20 cellular contexts compared by ENCODE assay signal in the genomic region with DNA sequence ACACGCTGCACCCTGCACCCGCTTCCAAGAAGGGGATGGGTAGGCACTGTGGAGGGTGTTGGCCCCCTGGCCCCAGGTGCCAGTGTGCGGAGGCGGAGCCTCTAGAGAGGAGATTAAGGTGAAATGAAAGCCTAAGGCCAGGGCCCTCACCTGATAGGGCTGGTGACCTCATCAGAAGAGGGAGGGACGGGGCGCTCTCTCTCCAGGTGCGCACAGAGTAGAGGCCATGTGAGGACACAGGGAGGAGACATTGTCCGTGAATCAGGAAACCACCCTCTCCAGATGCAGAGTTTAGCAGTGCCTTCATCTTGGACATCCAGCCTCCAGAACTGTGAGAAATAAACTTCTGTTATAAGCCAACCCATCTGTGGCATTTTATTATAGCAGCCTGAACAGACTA.
DNase-seq lines count a peak whose midpoint lies in the region; ATAC-seq and TF ChIP-seq lines count a peak whose summit lies in the region.
"Had no signal": no experiment of that assay in that cellular context is flagged by ENCODE, and none has a peak within 500 bp of the region (broad histone marks: within the 10 kb centered on the region; RNA-seq: fewer than 3 reads in every experiment).

No MANE protein-coding gene starts in this region.

- H3K9me3 Mint-ChIP-seq in activated CD4-positive, alpha-beta T cell treated with anti-CD3 and anti-CD28 coated beads, Interleukin-2, amount 10 ng/mL, durations not matched to agents 24 days and 14 days: no peaks in the 10 kb centered on the region
- H3K9me3 Mint-ChIP-seq: activated CD4-positive, alpha-beta memory T cell treated with anti-CD3 and anti-CD28 coated beads, Interleukin-2, amount 10 ng/mL, durations not matched to agents 7 days and 5 days; activated T-helper 1 cell treated with anti-CD3 and anti-CD28 coated beads, Interleukin-12 subunit alpha, Interleukin-12 subunit beta, Interleukin-2, Interleukin-4 antibody, amounts not matched to agents 30 ng/mL and 10 ng/mL and 1 ng/mL, durations not matched to agents 14 hours and 24 hours and 36 hours; naive thymus-derived CD4-positive, alpha-beta T cell had no signal

- no peak overlapping the region for H3K27ac Mint-ChIP-seq in activated CD4-positive, alpha-beta T cell treated with anti-CD3 and anti-CD28 coated beads, Interleukin-2, amount 10 ng/mL, durations not matched to agents 24 days and 14 days
- H3K27ac Mint-ChIP-seq: activated CD4-positive, alpha-beta memory T cell treated with anti-CD3 and anti-CD28 coated beads, Interleukin-2, amount 10 ng/mL, durations not matched to agents 7 days and 5 days; activated T-helper 1 cell treated with anti-CD3 and anti-CD28 coated beads, Interleukin-12 subunit alpha, Interleukin-12 subunit beta, Interleukin-2, Interleukin-4 antibody, amounts not matched to agents 30 ng/mL and 10 ng/mL and 1 ng/mL, durations not matched to agents 14 hours and 24 hours and 36 hours had no signal

- no peak for TF ChIP-seq CTCF in LNCaP clone FGC (IDR thresholded peaks at IDR 0.05; ENCODE audit: control insufficient read depth, extremely low read depth, insufficient read depth)
- TF ChIP-seq CTCF in Peyer's patch (IDR thresholded peaks at IDR 0.05): peak in 2 of 6 experiments; percentile 33 to 36
- TF ChIP-seq CTCF in lower lobe of right lung (IDR thresholded peaks at IDR 0.05): no peak

- peak; percentile 46 to 49 for ATAC-seq in lower lobe of right lung
- ATAC-seq in HG03521 (IDR thresholded peaks at IDR 0.05; ENCODE audit: unreplicated experiment): no peak
- ATAC-seq: naive thymus-derived CD4-positive, alpha-beta T cell had no signal

- intact Hi-C loops in lower lobe of right lung (cut with DNase I): no loop called here
- intact Hi-C loops in activated CD4-positive, alpha-beta T cell treated with anti-CD3 and anti-CD28 coated beads, Interleukin-2, amount 10 ng/mL, durations not matched to agents 24 days and 14 days (cut with micrococcal nuclease): no loop called here

- no peak overlapping the region for H3K27ac ChIP-seq in Peyer's patch
- no peak overlapping the region for H3K27ac ChIP-seq in lower lobe of right lung
- H3K27ac ChIP-seq: cardiac muscle cell, esophagus muscularis mucosa had no signal

- H3K4me1 ChIP-seq in Peyer's patch: no peaks in the 10 kb centered on the region
- H3K4me1 ChIP-seq in lower lobe of right lung: no peaks in the 10 kb centered on the region
- H3K4me1 ChIP-seq: BE2C, esophagus muscularis mucosa, HAP-1 had no signal

- H3K4me3 ChIP-seq in LNCaP clone FGC (ENCODE audit: low read depth, low read length): no peak overlapping the region
- H3K4me3 ChIP-seq in Peyer's patch: no peak overlapping the region
- H3K4me3 ChIP-seq in lower lobe of right lung: no peak overlapping the region
- H3K4me3 ChIP-seq: cardiac muscle cell, esophagus muscularis mucosa, HAP-1 had no signal

- H3K36me3 ChIP-seq in Peyer's patch: no peaks in the 10 kb centered on the region
- H3K36me3 ChIP-seq in lower lobe of right lung: no peaks in the 10 kb centered on the region
- H3K36me3 ChIP-seq: BE2C, cardiac muscle cell, esophagus muscularis mucosa, HAP-1 had no signal

- H3K27me3 Mint-ChIP-seq in activated CD4-positive, alpha-beta T cell treated with anti-CD3 and anti-CD28 coated beads, Interleukin-2, amount 10 ng/mL, durations not matched to agents 24 days and 14 days: no peaks in the 10 kb centered on the region
- H3K27me3 Mint-ChIP-seq: naive thymus-derived CD4-positive, alpha-beta T cell had no signal

- H3K4me1 Mint-ChIP-seq in activated CD4-positive, alpha-beta T cell treated with anti-CD3 and anti-CD28 coated beads, Interleukin-2, amount 10 ng/mL, durations not matched to agents 24 days and 14 days: peaks cover 2% of the 10 kb centered on the region

- DNase-seq in ELF-1 (ENCODE audit: low read depth, low spot score): peak; percentile 40
- peak; percentile 21 for DNase-seq in LNCaP clone FGC (ENCODE audit: low read depth)
- peak in 2 of 3 donors; percentile 51 to 64 for DNase-seq in Peyer's patch
- DNase-seq in lower lobe of right lung: no peak
- DNase-seq in erythroblast (lab: John Stamatoyannopoulos, UW): no peak
- no peak for DNase-seq in activated CD4-positive, alpha-beta T cell treated with anti-CD3 and anti-CD28 coated beads, Interleukin-2, amount 10 ng/mL, durations not matched to agents 24 days and 14 days
- DNase-seq: activated CD4-positive, alpha-beta memory T cell treated with anti-CD3 and anti-CD28 coated beads, Interleukin-2, amount 10 ng/mL, durations not matched to agents 7 days and 5 days; BE2C; DMS153; glutamatergic neuron; Kasumi-1; naive thymus-derived CD4-positive, alpha-beta T cell; RPMI8226; stimulated activated CD4-positive, alpha-beta T cell treated with anti-CD3 and anti-CD28 coated beads, Interleukin-2, amount 100 ng/mL, for 48 hours; SW 1271 had no signal

- H3K4me3 Mint-ChIP-seq in activated CD4-positive, alpha-beta T cell treated with anti-CD3 and anti-CD28 coated beads, Interleukin-2, amount 10 ng/mL, durations not matched to agents 24 days and 14 days: no peak overlapping the region
- H3K4me3 Mint-ChIP-seq: activated CD4-positive, alpha-beta memory T cell treated with anti-CD3 and anti-CD28 coated beads, Interleukin-2, amount 10 ng/mL, durations not matched to agents 7 days and 5 days; activated T-helper 1 cell treated with anti-CD3 and anti-CD28 coated beads, Interleukin-12 subunit alpha, Interleukin-12 subunit beta, Interleukin-2, Interleukin-4 antibody, amounts not matched to agents 30 ng/mL and 10 ng/mL and 1 ng/mL, durations not matched to agents 14 hours and 24 hours and 36 hours had no signal

- H3K9me3 ChIP-seq in Peyer's patch (no peaks in the 10 kb centered on the region), lower lobe of right lung (no peaks in the 10 kb centered on the region)
- H3K9me3 ChIP-seq: BE2C, esophagus muscularis mucosa had no signal

- H3K27me3 ChIP-seq in Peyer's patch (no peaks in the 10 kb centered on the region), lower lobe of right lung (ENCODE audit: low read depth) (no peaks in the 10 kb centered on the region)
- H3K27me3 ChIP-seq: BE2C, cardiac muscle cell had no signal

- peaks cover 4% of the 10 kb centered on the region for H3K36me3 Mint-ChIP-seq in activated CD4-positive, alpha-beta T cell treated with anti-CD3 and anti-CD28 coated beads, Interleukin-2, amount 10 ng/mL, durations not matched to agents 24 days and 14 days (ENCODE audit: low read depth)

- no peak for TF ChIP-seq POLR2A in Peyer's patch (IDR thresholded peaks at IDR 0.05)
- no peak for TF ChIP-seq POLR2A in erythroblast (IDR thresholded peaks at IDR 0.05; ENCODE audit: low read length)

Comparison
In these comparisons a context has a peak if more than half of its experiments do, and no peak if none do; other contexts are left out.
1. DNase-seq: peak in ELF-1 (single experiment), LNCaP clone FGC (single experiment) and Peyer's patch (2 of 3); none in lower lobe of right lung (single experiment), erythroblast (0 of 2) and activated CD4-positive, alpha-beta T cell treated with anti-CD3 and anti-CD28 coated beads, Interleukin-2, amount 10 ng/mL, durations not matched to agents 24 days and 14 days (single experiment).